In genomic region chr21:31975491-31975890, GRCh38 we compare ENCODE assay signal across 30 cellular contexts.
"Had no signal": no experiment of that assay in that cellular context is flagged by ENCODE, and none has a peak within 500 bp of the region (broad histone marks: within the 10 kb centered on the region; RNA-seq: fewer than 3 reads in every experiment).

No MANE protein-coding gene starts in this region.

- H3K9me3 Mint-ChIP-seq: activated naive CD4-positive, alpha-beta T cell treated with anti-CD3 and anti-CD28 coated beads, Interleukin-2, amount 50 U/mL, for 24 hours; central memory CD8-positive, alpha-beta T cell; dendritic cell treated with granulocyte-macrophage colony-stimulating factor and Interleukin-4, amounts not matched to agents 40 ng/mL and 50 ng/mL, for 4 days; endodermal cell had no signal

- DNase-seq: activated CD4-positive, alpha-beta memory T cell treated with anti-CD3 and anti-CD28 coated beads for 36 hours; activated CD4-positive, alpha-beta T cell treated with anti-CD3 and anti-CD28 coated beads for 36 hours; activated CD4-positive, alpha-beta T cell treated with anti-CD3 and anti-CD28 coated beads, Interleukin-2, amount 10 ng/mL, durations not matched to agents 24 days and 14 days; activated CD4-positive, CD25-positive, alpha-beta regulatory T cell; activated CD4-positive, CD25-positive, alpha-beta regulatory T cell treated with anti-CD3 and anti-CD28 coated beads, Interleukin-2, amount 50 U/mL, for 72 hours; activated CD8-positive, alpha-beta memory T cell treated with anti-CD3 and anti-CD28 coated beads, Interleukin-2, amount 10 ng/mL, durations not matched to agents 7 days and 5 days; activated CD8-positive, alpha-beta memory T cell treated with anti-CD3 and anti-CD28 coated beads, Interleukin-2, amount 50 U/mL, for 4 hours; activated CD8-positive, alpha-beta T cell treated with anti-CD3 and anti-CD28 coated beads, Interleukin-2, amount 10 ng/mL, durations not matched to agents 7 days and 5 days; activated effector memory CD4-positive, alpha-beta T cell treated with anti-CD3 and anti-CD28 coated beads, Interleukin-2, amount 50 U/mL, for 16 hours; activated naive CD4-positive, alpha-beta T cell treated with anti-CD3 and anti-CD28 coated beads for 36 hours; activated T-cell treated with anti-CD3 and anti-CD28 coated beads, Interleukin-2, amount 50 U/mL, for 1 hour; activated T-cell treated with anti-CD3 and anti-CD28 coated beads, Interleukin-2, amount 50 U/mL, for 48 hours; amniotic stem cell; anterior cingulate cortex; brain microvascular endothelial cell; dorsolateral prefrontal cortex; effector memory CD4-positive, alpha-beta T cell; endodermal cell; foreskin fibroblast; head of caudate nucleus; T-helper 2 cell had no signal

- FAIRE-seq: astrocyte, bronchial epithelial cell, frontal cortex had no signal

- H3K4me3 Mint-ChIP-seq: activated CD4-positive, alpha-beta memory T cell treated with anti-CD3 and anti-CD28 coated beads for 36 hours; activated CD4-positive, alpha-beta T cell treated with anti-CD3 and anti-CD28 coated beads for 36 hours; activated CD4-positive, alpha-beta T cell treated with anti-CD3 and anti-CD28 coated beads, Interleukin-2, amount 10 ng/mL, durations not matched to agents 24 days and 14 days; activated CD8-positive, alpha-beta memory T cell treated with anti-CD3 and anti-CD28 coated beads, Interleukin-2, amount 10 ng/mL, durations not matched to agents 7 days and 5 days; activated naive CD4-positive, alpha-beta T cell treated with anti-CD3 and anti-CD28 coated beads for 36 hours; activated naive CD4-positive, alpha-beta T cell treated with anti-CD3 and anti-CD28 coated beads, Interleukin-2, amount 50 U/mL, for 24 hours; activated T-helper 1 cell treated with anti-CD3 and anti-CD28 coated beads, Interleukin-12 subunit alpha, Interleukin-12 subunit beta, Interleukin-2, Interleukin-4 antibody, amounts not matched to agents 30 ng/mL and 10 ng/mL and 1 ng/mL, durations not matched to agents 14 hours and 24 hours and 36 hours; central memory CD8-positive, alpha-beta T cell; dendritic cell treated with granulocyte-macrophage colony-stimulating factor and Interleukin-4, amounts not matched to agents 40 ng/mL and 50 ng/mL, for 4 days; endodermal cell had no signal

- H3K27ac Mint-ChIP-seq: activated CD4-positive, alpha-beta memory T cell treated with anti-CD3 and anti-CD28 coated beads for 36 hours; activated CD4-positive, alpha-beta T cell treated with anti-CD3 and anti-CD28 coated beads for 36 hours; activated CD4-positive, alpha-beta T cell treated with anti-CD3 and anti-CD28 coated beads, Interleukin-2, amount 10 ng/mL, durations not matched to agents 24 days and 14 days; activated CD8-positive, alpha-beta memory T cell treated with anti-CD3 and anti-CD28 coated beads, Interleukin-2, amount 10 ng/mL, durations not matched to agents 7 days and 5 days; activated naive CD4-positive, alpha-beta T cell treated with anti-CD3 and anti-CD28 coated beads for 36 hours; activated naive CD4-positive, alpha-beta T cell treated with anti-CD3 and anti-CD28 coated beads, Interleukin-2, amount 50 U/mL, for 24 hours; activated T-helper 1 cell treated with anti-CD3 and anti-CD28 coated beads, Interleukin-12 subunit alpha, Interleukin-12 subunit beta, Interleukin-2, Interleukin-4 antibody, amounts not matched to agents 30 ng/mL and 10 ng/mL and 1 ng/mL, durations not matched to agents 14 hours and 24 hours and 36 hours; activated T-helper 2 cell treated with anti-CD3 and anti-CD28 coated beads, Interferon-gamma antibody, Interleukin-2, Interleukin-4, amounts not matched to agents 10 μg/mL and 5 μg/mL and 100 μg/mL, durations not matched to agents 14 hours and 24 hours and 36 hours; dendritic cell treated with granulocyte-macrophage colony-stimulating factor and Interleukin-4, amounts not matched to agents 40 ng/mL and 50 ng/mL, for 4 days; endodermal cell had no signal

- H3K36me3 Mint-ChIP-seq: activated CD4-positive, alpha-beta memory T cell treated with anti-CD3 and anti-CD28 coated beads for 36 hours; activated naive CD4-positive, alpha-beta T cell treated with anti-CD3 and anti-CD28 coated beads, Interleukin-2, amount 50 U/mL, for 24 hours had no signal

- ATAC-seq: activated CD4-positive, alpha-beta T cell treated with anti-CD3 and anti-CD28 coated beads for 36 hours; activated CD8-positive, alpha-beta memory T cell treated with anti-CD3 and anti-CD28 coated beads, Interleukin-2, amount 10 ng/mL, durations not matched to agents 7 days and 5 days; activated CD8-positive, alpha-beta T cell treated with anti-CD3 and anti-CD28 coated beads, Interleukin-2, amount 10 ng/mL, durations not matched to agents 7 days and 5 days; esophagus mucosa had no signal
